In genomic region chr11:95968585-95968984, GRCh38 we compare ENCODE assay signal across 1 cellular context.
A peak's percentile ranks its signal among the peaks of the same experiment; 100 is the strongest.
TF ChIP-seq lines count a peak whose summit lies in the region.

No MANE protein-coding gene starts in this region.

TF ChIP-seq in IMR-90, 13 proteins besides CTCF, POLR2A, EP300 and RAD21:
- no peak for TF ChIP-seq ELK1 (IDR thresholded peaks at IDR 0.05; ENCODE audit: borderline replicate concordance, low read depth, low read length)
- no peak for TF ChIP-seq RCOR1 (IDR thresholded peaks at IDR 0.05; ENCODE audit: insufficient replicate concordance, low read length)
- TF ChIP-seq SMC3 (IDR thresholded peaks at IDR 0.05; ENCODE audit: low read depth, low read length): peak; percentile 30
- no peak for TF ChIP-seq MXI1 (IDR thresholded peaks at IDR 0.05; ENCODE audit: borderline replicate concordance, low read depth, low read length)
- no peak for TF ChIP-seq CEBPB (IDR thresholded peaks at IDR 0.05; ENCODE audit: low read depth, low read length)
- no peak for TF ChIP-seq CHD1 (IDR thresholded peaks at IDR 0.05; ENCODE audit: low read depth, low read length)
